In the genomic region with DNA sequence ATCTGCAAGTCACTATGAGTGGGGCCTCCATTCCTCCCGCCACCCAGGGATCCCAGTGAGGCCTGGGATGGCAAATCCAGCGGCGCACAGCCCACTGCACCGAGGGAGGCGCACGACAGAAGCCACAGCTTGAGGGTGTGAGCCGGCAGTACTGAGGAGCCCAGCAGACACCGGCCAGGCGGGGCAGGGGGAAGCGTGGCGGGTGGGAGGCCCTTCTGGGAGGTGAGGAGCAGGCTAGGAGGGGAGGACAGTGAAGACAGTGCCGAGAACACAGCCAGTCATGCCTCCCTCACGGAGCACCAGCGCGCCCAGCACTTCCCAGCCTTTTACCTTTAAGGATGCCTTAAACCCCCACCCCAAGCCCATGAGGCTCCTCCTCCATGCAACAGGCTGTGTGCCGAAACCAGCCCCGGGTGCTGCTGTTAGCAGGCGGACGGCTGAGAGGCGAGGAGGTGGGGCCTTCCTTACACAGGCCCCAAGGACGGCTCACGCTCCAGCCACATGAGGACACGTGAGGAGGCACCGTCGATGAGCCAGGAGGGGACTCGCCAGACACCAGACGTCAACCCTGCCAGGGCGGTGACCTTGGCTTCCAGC, we compare ENCODE assay signal across 24 cellular contexts.
"Had no signal": no experiment of that assay in that cellular context is flagged by ENCODE, and none has a peak within 500 bp of the region (broad histone marks: within the 10 kb centered on the region; RNA-seq: fewer than 3 reads in every experiment).

No MANE protein-coding gene starts in this region.

- H3K36me3 ChIP-seq: brain microvascular endothelial cell, esophagus muscularis mucosa, gastroesophageal sphincter, heart left ventricle, neural progenitor cell, pancreas, tibial artery, uterus had no signal

- H3K4me3 Mint-ChIP-seq: activated CD4-positive, alpha-beta memory T cell treated with anti-CD3 and anti-CD28 coated beads, Interleukin-2, amount 10 ng/mL, durations not matched to agents 7 days and 5 days; activated T-cell treated with anti-CD3 and anti-CD28 coated beads, Interleukin-2, amount 50 U/mL, for 24 hours; central memory CD8-positive, alpha-beta T cell; naive B cell; neural progenitor cell; T-cell had no signal

- DNase-seq: activated CD4-positive, alpha-beta memory T cell treated with anti-CD3 and anti-CD28 coated beads, Interleukin-2, amount 10 ng/mL, durations not matched to agents 7 days and 5 days; activated CD4-positive, alpha-beta T cell treated with anti-CD3 and anti-CD28 coated beads for 48 hours; activated CD4-positive, CD25-positive, alpha-beta regulatory T cell; activated naive CD4-positive, alpha-beta T cell treated with Interleukin-2 at 50 U/mL for 16 hours; activated T-cell treated with anti-CD3 and anti-CD28 coated beads, Interleukin-2, amount 50 U/mL, for 24 hours; brain microvascular endothelial cell; cortex of kidney; effector CD4-positive, alpha-beta T cell; heart left ventricle; kidney glomerular epithelial cell; left ventricle myocardium superior; naive B cell; pancreas; stimulated activated CD8-positive, alpha-beta memory T cell treated with anti-CD3 and anti-CD28 coated beads, Interleukin-4, amount 100 ng/mL, for 48 hours; stimulated activated naive CD4-positive, alpha-beta T cell; T-cell; T-helper 9 cell; tibial artery; uterus had no signal

- H3K27me3 Mint-ChIP-seq: activated CD4-positive, alpha-beta memory T cell treated with anti-CD3 and anti-CD28 coated beads, Interleukin-2, amount 10 ng/mL, durations not matched to agents 7 days and 5 days; activated T-cell treated with anti-CD3 and anti-CD28 coated beads, Interleukin-2, amount 50 U/mL, for 24 hours; central memory CD8-positive, alpha-beta T cell; naive B cell; T-cell had no signal

- ATAC-seq: gastroesophageal sphincter, heart left ventricle, left ventricle myocardium superior, T-cell had no signal

- H3K27ac ChIP-seq: brain microvascular endothelial cell, esophagus muscularis mucosa, gastroesophageal sphincter, heart left ventricle, neural progenitor cell, pancreas, tibial artery, uterus had no signal

- H3K36me3 Mint-ChIP-seq: neural progenitor cell, T-cell had no signal

- H3K27ac Mint-ChIP-seq: activated CD4-positive, alpha-beta memory T cell treated with anti-CD3 and anti-CD28 coated beads, Interleukin-2, amount 10 ng/mL, durations not matched to agents 7 days and 5 days; activated T-cell treated with anti-CD3 and anti-CD28 coated beads, Interleukin-2, amount 50 U/mL, for 24 hours; activated T-helper 2 cell treated with anti-CD3 and anti-CD28 coated beads, Interferon-gamma antibody, Interleukin-2, Interleukin-4, amounts not matched to agents 10 μg/mL and 5 μg/mL and 100 μg/mL, durations not matched to agents 14 hours and 24 hours and 36 hours; naive B cell; T-cell had no signal

- H3K4me3 ChIP-seq: esophagus muscularis mucosa, gastroesophageal sphincter, heart left ventricle, neural progenitor cell, pancreas, tibial artery, uterus had no signal

- H3K4me1 Mint-ChIP-seq: activated CD4-positive, alpha-beta memory T cell treated with anti-CD3 and anti-CD28 coated beads, Interleukin-2, amount 10 ng/mL, durations not matched to agents 7 days and 5 days; naive B cell; T-cell had no signal

- H3K4me1 ChIP-seq: esophagus muscularis mucosa, gastroesophageal sphincter, heart left ventricle, pancreas, tibial artery, uterus had no signal

- H3K27me3 ChIP-seq: brain microvascular endothelial cell, neural progenitor cell, pancreas, uterus had no signal

- H3K9me3 ChIP-seq: esophagus muscularis mucosa, gastroesophageal sphincter, pancreas, tibial artery, uterus had no signal

- H3K9ac ChIP-seq: neural progenitor cell had no signal

- H2AFZ ChIP-seq: neural progenitor cell had no signal
